ENCODE assay signal across 28 cellular contexts in the genomic region with DNA sequence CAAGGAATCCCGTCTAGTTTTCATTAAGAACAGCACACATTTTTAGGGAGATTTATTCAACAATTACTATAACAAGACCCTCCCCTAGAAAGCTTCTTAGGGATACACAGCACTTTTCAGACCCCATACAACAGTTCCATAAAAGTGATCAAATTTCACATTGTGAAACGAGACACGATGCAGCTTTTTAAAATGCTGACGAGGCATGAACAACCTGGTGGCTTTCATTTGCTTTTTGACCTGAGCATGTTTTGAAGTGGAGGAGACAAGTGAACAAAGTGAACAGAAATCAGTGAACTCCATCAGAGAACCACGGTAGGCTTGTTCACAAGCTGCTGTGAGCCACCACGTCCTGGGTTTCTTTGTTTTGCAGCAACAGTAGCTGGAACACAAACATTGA.
"Had no signal": no experiment of that assay in that cellular context is flagged by ENCODE, and none has a peak within 500 bp of the region (broad histone marks: within the 10 kb centered on the region; RNA-seq: fewer than 3 reads in every experiment).

No MANE protein-coding gene starts in this region.

- H3K4me1 Mint-ChIP-seq: activated naive CD4-positive, alpha-beta T cell treated with anti-CD3 and anti-CD28 coated beads, Interleukin-2, amount 50 U/mL, for 24 hours; natural killer cell; stimulated activated naive CD8-positive, alpha-beta T cell treated with anti-CD3 and anti-CD28 coated beads, Interleukin-15, amount 100 ng/mL, for 72 hours had no signal

- DNase-seq: activated CD4-positive, alpha-beta T cell treated with anti-CD3 and anti-CD28 coated beads, Interleukin-2, amount 50 U/mL, for 1 hour; activated CD4-positive, CD25-positive, alpha-beta regulatory T cell treated with anti-CD3 and anti-CD28 coated beads, Interleukin-2, amount 50 U/mL, for 72 hours; activated CD8-positive, alpha-beta T cell treated with anti-CD3 and anti-CD28 coated beads, Interleukin-2, amount 10 ng/mL, durations not matched to agents 7 days and 5 days; activated gamma-delta T cell; aorta; caudate nucleus; effector memory CD8-positive, alpha-beta T cell; glutamatergic neuron; left ventricle myocardium superior; midbrain; natural killer cell; pancreas; psoas muscle; stimulated activated CD4-positive, alpha-beta T cell treated with anti-CD3 and anti-CD28 coated beads, Interleukin-4, amount 100 ng/mL, for 4 hours; stimulated activated naive CD8-positive, alpha-beta T cell treated with anti-CD3 and anti-CD28 coated beads, Interleukin-15, amount 100 ng/mL, for 72 hours; tibial artery; WERI-Rb-1 had no signal

- H3K4me1 ChIP-seq: esophagus muscularis mucosa, pancreas, psoas muscle, right atrium auricular region, tibial artery had no signal

- H3K9me3 Mint-ChIP-seq: activated naive CD4-positive, alpha-beta T cell treated with anti-CD3 and anti-CD28 coated beads, Interleukin-2, amount 50 U/mL, for 24 hours; activated T-helper 1 cell treated with anti-CD3 and anti-CD28 coated beads, Interleukin-12 subunit alpha, Interleukin-12 subunit beta, Interleukin-2, Interleukin-4 antibody, amounts not matched to agents 30 ng/mL and 10 ng/mL and 1 ng/mL, durations not matched to agents 14 hours and 24 hours and 36 hours; dendritic cell treated with granulocyte-macrophage colony-stimulating factor and Interleukin-4, amounts not matched to agents 40 ng/mL and 50 ng/mL, for 4 days; effector memory CD8-positive, alpha-beta T cell; natural killer cell; stimulated activated naive CD8-positive, alpha-beta T cell treated with anti-CD3 and anti-CD28 coated beads, Interleukin-15, amount 100 ng/mL, for 72 hours; T-helper 2 cell treated with Interferon-gamma antibody and Interleukin-4, amounts not matched to agents 5 μg/mL and 100 μg/mL, for 36 hours had no signal

- H3K4me3 Mint-ChIP-seq: activated CD8-positive, alpha-beta T cell treated with anti-CD3 and anti-CD28 coated beads, Interleukin-2, amount 10 ng/mL, durations not matched to agents 7 days and 5 days; activated naive CD4-positive, alpha-beta T cell treated with anti-CD3 and anti-CD28 coated beads, Interleukin-2, amount 50 U/mL, for 24 hours; activated T-helper 1 cell treated with anti-CD3 and anti-CD28 coated beads, Interleukin-12 subunit alpha, Interleukin-12 subunit beta, Interleukin-2, Interleukin-4 antibody, amounts not matched to agents 30 ng/mL and 10 ng/mL and 1 ng/mL, durations not matched to agents 14 hours and 24 hours and 36 hours; brain; dendritic cell treated with granulocyte-macrophage colony-stimulating factor and Interleukin-4, amounts not matched to agents 40 ng/mL and 50 ng/mL, for 4 days; effector memory CD8-positive, alpha-beta T cell; natural killer cell; stimulated activated naive CD8-positive, alpha-beta T cell treated with anti-CD3 and anti-CD28 coated beads, Interleukin-15, amount 100 ng/mL, for 72 hours; T-helper 2 cell treated with Interferon-gamma antibody and Interleukin-4, amounts not matched to agents 5 μg/mL and 100 μg/mL, for 36 hours had no signal

- H3K4me3 ChIP-seq: esophagus muscularis mucosa, hepatocyte, pancreas, psoas muscle, right atrium auricular region, tibial artery had no signal

- H3K36me3 ChIP-seq: esophagus muscularis mucosa, pancreas, right atrium auricular region, tibial artery had no signal

- H3K27me3 ChIP-seq: esophagus muscularis mucosa, hepatocyte, pancreas, right atrium auricular region, tibial artery had no signal

- H3K79me2 ChIP-seq: hepatocyte had no signal

- H3K27ac ChIP-seq: esophagus muscularis mucosa, hepatocyte, pancreas, psoas muscle, right atrium auricular region, tibial artery, WERI-Rb-1 had no signal

- ATAC-seq: activated CD8-positive, alpha-beta T cell treated with anti-CD3 and anti-CD28 coated beads, Interleukin-2, amount 10 ng/mL, durations not matched to agents 7 days and 5 days; effector memory CD8-positive, alpha-beta T cell; left ventricle myocardium superior; natural killer cell; pancreas; psoas muscle; stimulated activated naive CD8-positive, alpha-beta T cell treated with anti-CD3 and anti-CD28 coated beads, Interleukin-15, amount 100 ng/mL, for 72 hours had no signal

- H3K9me3 ChIP-seq: pancreas, tibial artery had no signal

- H3K4me2 ChIP-seq: hepatocyte had no signal

- H3K36me3 Mint-ChIP-seq: activated naive CD4-positive, alpha-beta T cell treated with anti-CD3 and anti-CD28 coated beads, Interleukin-2, amount 50 U/mL, for 24 hours; natural killer cell had no signal

- H2AFZ ChIP-seq: hepatocyte had no signal

- FAIRE-seq: endothelial cell of umbilical vein, frontal cortex, pancreas, TTC549 had no signal

- H3K27ac Mint-ChIP-seq: activated CD8-positive, alpha-beta T cell treated with anti-CD3 and anti-CD28 coated beads, Interleukin-2, amount 10 ng/mL, durations not matched to agents 7 days and 5 days; activated naive CD4-positive, alpha-beta T cell treated with anti-CD3 and anti-CD28 coated beads, Interleukin-2, amount 50 U/mL, for 24 hours; activated T-helper 1 cell treated with anti-CD3 and anti-CD28 coated beads, Interleukin-12 subunit alpha, Interleukin-12 subunit beta, Interleukin-2, Interleukin-4 antibody, amounts not matched to agents 30 ng/mL and 10 ng/mL and 1 ng/mL, durations not matched to agents 14 hours and 24 hours and 36 hours; brain; dendritic cell treated with granulocyte-macrophage colony-stimulating factor and Interleukin-4, amounts not matched to agents 40 ng/mL and 50 ng/mL, for 4 days; effector memory CD8-positive, alpha-beta T cell; natural killer cell; stimulated activated naive CD8-positive, alpha-beta T cell treated with anti-CD3 and anti-CD28 coated beads, Interleukin-15, amount 100 ng/mL, for 72 hours; T-helper 2 cell treated with Interferon-gamma antibody and Interleukin-4, amounts not matched to agents 5 μg/mL and 100 μg/mL, for 36 hours had no signal
